8 cellular contexts compared by ENCODE assay signal in the genomic region with DNA sequence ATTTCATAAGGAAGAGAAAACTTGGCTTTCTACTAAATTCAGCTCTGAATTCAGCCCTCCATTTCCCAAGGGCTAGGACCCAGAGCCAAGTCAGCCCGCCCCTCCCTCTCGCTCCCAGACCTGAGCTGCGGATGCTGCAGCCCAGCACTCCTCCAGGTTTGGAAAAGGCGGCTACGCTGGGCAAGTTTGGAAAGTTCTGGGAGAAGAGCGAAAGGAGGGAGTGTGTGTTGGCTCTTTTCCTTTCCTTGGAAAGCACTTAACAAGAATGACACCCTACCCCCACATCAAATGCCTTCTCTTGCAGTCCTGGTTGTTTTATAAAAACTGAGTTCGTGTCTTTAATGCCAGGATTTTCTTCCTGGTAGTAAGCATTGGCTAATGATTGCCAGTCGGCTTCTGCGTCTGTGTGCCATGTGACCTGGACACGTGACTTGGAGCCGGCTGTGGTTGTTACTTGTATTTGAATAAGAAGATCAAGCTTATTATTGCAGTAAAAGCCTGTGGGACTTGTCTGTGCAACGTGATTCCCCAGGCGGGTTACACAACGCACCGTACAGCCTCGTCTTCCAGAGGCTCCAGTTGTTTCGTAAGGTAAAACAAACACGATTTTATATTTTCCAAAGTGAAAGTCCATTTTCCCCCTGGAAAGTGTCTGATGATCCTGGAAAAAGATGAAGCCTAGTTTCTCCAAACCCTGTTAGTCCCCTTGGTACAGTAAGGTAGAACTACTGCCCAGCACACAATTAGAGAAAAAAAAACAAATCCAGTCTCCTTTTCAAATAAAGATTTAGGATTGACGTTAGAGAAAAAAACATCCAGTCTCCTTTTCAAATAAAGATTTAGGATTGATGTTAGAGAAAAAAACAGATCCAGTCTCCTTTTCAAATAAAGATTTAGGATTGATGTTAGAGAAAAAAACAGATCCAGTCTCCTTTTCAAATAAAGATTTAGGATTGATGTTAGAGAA. TPM values are rescaled to one million over a fixed set of nuclear protein-coding genes. Genes with fewer than 3 reads are reported as not detected.
A peak's percentile ranks its signal among the peaks of the same experiment; 100 is the strongest.
DNase-seq lines count a peak whose midpoint lies in the region; ATAC-seq and TF ChIP-seq lines count a peak whose summit lies in the region.

No MANE protein-coding gene starts in this region.

- H3K9me3 ChIP-seq in lower lobe of right lung, result no peaks in the 10 kb centered on the region

- intact Hi-C loops in lower lobe of right lung (cut with DNase I), result no loop called here

- H3K4me3 ChIP-seq in AG10803 (ENCODE audit: low read length) (peak overlapping the region; percentile 74), lower lobe of right lung (peak overlapping the region; percentile 63)

- peak; percentile 98 for DNase-seq in AG10803 (ENCODE audit: low read depth)
- DNase-seq in NCI-H69 (lab: John Stamatoyannopoulos, UW), result peak; percentile 90
- peak; percentile 56 to 57 for DNase-seq in activated CD4-positive, alpha-beta T cell treated with anti-CD3 and anti-CD28 coated beads, Interleukin-2, amount 50 U/mL, for 4 hours
- DNase-seq in effector CD8-positive, alpha-beta T cell (lab: John Stamatoyannopoulos, UW), result peak; percentile 46
- DNase-seq in lower lobe of right lung, result peak; percentile 96
- DNase-seq in stimulated activated CD4-positive, alpha-beta T cell treated with anti-CD3 and anti-CD28 coated beads, TNF-alpha, amount 100 ng/mL, for 24 hours (ENCODE audit: low read depth in 3 of 3), result peak in 2 of 3 experiments; percentile 39 to 61

- 0 out of 2 replicates have a peak, but pooled peaks have one; percentile 2 for TF ChIP-seq CTCF in AG10803 (conservative IDR thresholded peaks at IDR 0.05; ENCODE audit: low read length)
- no peak for TF ChIP-seq CTCF in lower lobe of right lung (IDR thresholded peaks at IDR 0.05)

- peak; percentile 47 for ATAC-seq in GM19025 (IDR thresholded peaks at IDR 0.05; ENCODE audit: low read depth, unreplicated experiment)
- ATAC-seq in HG03432 (IDR thresholded peaks at IDR 0.05; ENCODE audit: unreplicated experiment), result peak; percentile 68
- ATAC-seq in lower lobe of right lung, result peak; percentile 93 to 97

- no peaks in the 10 kb centered on the region for H3K36me3 ChIP-seq in lower lobe of right lung

- H3K4me1 ChIP-seq in lower lobe of right lung, result peaks cover 6% of the 10 kb centered on the region

- peak overlapping the region; percentile 94 for H3K27ac ChIP-seq in lower lobe of right lung

- H3K27me3 ChIP-seq in lower lobe of right lung (ENCODE audit: low read depth), result no peaks in the 10 kb centered on the region

RNA-seq across cellular contexts. Expression of a gene that starts 26.8 kb away (rescaled TPM):
- total RNA-seq in lower lobe of right lung, result not detected

Comparison
In these comparisons a context has a peak if more than half of its experiments do, and no peak if none do; other contexts are left out.
1. Peak in every context shown above with its lines: DNase-seq, ATAC-seq, H3K4me3 ChIP-seq and H3K27ac ChIP-seq.
2. DNase-seq: peak in every context shown above with its lines; median percentile 98 in AG10803; 96 in lower lobe of right lung; 90 in NCI-H69; 56 in activated CD4-positive, alpha-beta T cell treated with anti-CD3 and anti-CD28 coated beads, Interleukin-2, amount 50 U/mL, for 4 hours; 50 in stimulated activated CD4-positive, alpha-beta T cell treated with anti-CD3 and anti-CD28 coated beads, TNF-alpha, amount 100 ng/mL, for 24 hours; 46 in effector CD8-positive, alpha-beta T cell.